Comparison of ENCODE assay signal across 21 cellular contexts in genomic region chr7:95700917-95701316, GRCh38.
"Had no signal": no experiment of that assay in that cellular context is flagged by ENCODE, and none has a peak within 500 bp of the region (broad histone marks: within the 10 kb centered on the region; RNA-seq: fewer than 3 reads in every experiment).

No MANE protein-coding gene starts in this region.

- ATAC-seq: activated CD8-positive, alpha-beta T cell treated with anti-CD3 and anti-CD28 coated beads, Interleukin-2, amount 10 ng/mL, durations not matched to agents 7 days and 5 days; WTC11 had no signal

- DNase-seq: activated CD4-positive, alpha-beta T cell treated with anti-CD3 and anti-CD28 coated beads for 48 hours; activated CD4-positive, alpha-beta T cell treated with anti-CD3 and anti-CD28 coated beads, Interleukin-2, amount 50 U/mL, for 4 hours; activated CD4-positive, CD25-positive, alpha-beta regulatory T cell treated with anti-CD3 and anti-CD28 coated beads, Interleukin-2, amount 50 U/mL, for 72 hours; activated CD8-positive, alpha-beta memory T cell treated with anti-CD3 and anti-CD28 coated beads, Interleukin-2, amount 50 U/mL, for 48 hours; activated CD8-positive, alpha-beta T cell treated with anti-CD3 and anti-CD28 coated beads, Interleukin-2, amount 10 ng/mL, durations not matched to agents 7 days and 5 days; activated naive CD4-positive, alpha-beta T cell treated with anti-CD3 and anti-CD28 coated beads, Interleukin-2, amount 50 U/mL, for 16 hours; activated naive CD8-positive, alpha-beta T cell treated with anti-CD3 and anti-CD28 coated beads, Interleukin-2, amount 10 ng/mL, durations not matched to agents 7 days and 5 days; activated T-cell treated with anti-CD3 and anti-CD28 coated beads, Interleukin-2, amount 50 U/mL, for 1 hour; adrenal gland; anterior cingulate cortex; colonic mucosa; MG63; MV-4-11; NCI-H1105 treated with DMSO at 0.1 percent for 48 hours; NCI-H1694; NCI-H2107; NCI-H82; Peyer's patch; Right ventricle myocardium superior; SJCRH30 had no signal
